29 cellular contexts compared by ENCODE assay signal in the genomic region with DNA sequence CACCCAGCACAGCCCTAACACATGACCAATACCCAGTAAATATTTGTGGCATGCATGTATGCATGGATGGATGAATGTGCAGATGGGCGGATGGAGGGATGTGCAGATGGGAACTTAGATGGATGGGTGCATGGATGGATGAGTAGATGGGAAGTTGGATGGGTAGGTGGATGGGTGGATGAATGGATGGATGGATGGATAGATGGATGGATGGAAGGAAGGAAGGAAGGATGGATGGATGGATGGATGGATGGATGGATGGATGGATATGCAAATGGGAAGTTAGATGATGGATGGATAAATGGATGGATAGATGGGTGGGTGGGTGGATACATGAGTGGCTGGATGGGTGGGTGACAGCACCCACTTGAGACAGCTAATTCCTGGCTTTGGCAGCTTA.
"Had no signal": no experiment of that assay in that cellular context is flagged by ENCODE, and none has a peak within 500 bp of the region (broad histone marks: within the 10 kb centered on the region; RNA-seq: fewer than 3 reads in every experiment).

No MANE protein-coding gene starts in this region.

- H3K4me1 Mint-ChIP-seq: natural killer cell; neural crest cell; stimulated activated memory B cell treated with anti-CD40 and anti-IgM and Interleukin-4, amounts not matched to agents 10 μg/mL and 1 μg/mL and 100 μg/mL, for 72 hours had no signal

- H3K27ac ChIP-seq: ovary, parathyroid adenoma, psoas muscle, right lobe of liver, sigmoid colon, suprapubic skin, testis, tibial artery, transverse colon, upper lobe of right lung, vagina had no signal

- H3K27ac Mint-ChIP-seq: naive thymus-derived CD4-positive, alpha-beta T cell; natural killer cell; nephron; progenitor cell of endocrine pancreas; stimulated activated memory B cell treated with anti-CD40 and anti-IgM and Interleukin-4, amounts not matched to agents 10 μg/mL and 1 μg/mL and 100 μg/mL, for 72 hours; stimulated activated naive CD8-positive, alpha-beta T cell treated with anti-CD3 and anti-CD28 coated beads, Interleukin-15, amount 100 ng/mL, for 72 hours; type B pancreatic cell had no signal

- ATAC-seq: naive thymus-derived CD4-positive, alpha-beta T cell; natural killer cell; psoas muscle; right cardiac atrium; right lobe of liver; stimulated activated memory B cell treated with anti-CD40 and anti-IgM and Interleukin-4, amounts not matched to agents 10 μg/mL and 1 μg/mL and 100 μg/mL, for 72 hours; stimulated activated naive CD8-positive, alpha-beta T cell treated with anti-CD3 and anti-CD28 coated beads, Interleukin-15, amount 100 ng/mL, for 72 hours; stimulated activated naive CD8-positive, alpha-beta T cell treated with anti-CD3 and anti-CD28 coated beads, Interleukin-15, Interleukin-2, amounts not matched to agents 100 U/mL and 50 U/mL, for 24 hours; upper lobe of right lung had no signal

- H3K27me3 Mint-ChIP-seq: stimulated activated naive CD8-positive, alpha-beta T cell treated with anti-CD3 and anti-CD28 coated beads, Interleukin-15, amount 100 ng/mL, for 72 hours had no signal

- H3K4me3 Mint-ChIP-seq: naive thymus-derived CD4-positive, alpha-beta T cell; natural killer cell; nephron; neural crest cell; stimulated activated memory B cell treated with anti-CD40 and anti-IgM and Interleukin-4, amounts not matched to agents 10 μg/mL and 1 μg/mL and 100 μg/mL, for 72 hours; stimulated activated naive CD8-positive, alpha-beta T cell treated with anti-CD3 and anti-CD28 coated beads, Interleukin-15, amount 100 ng/mL, for 72 hours; type B pancreatic cell had no signal

- DNase-seq: naive thymus-derived CD4-positive, alpha-beta T cell; natural killer cell; occipital lobe; ovary; right cardiac atrium; right lobe of liver; sigmoid colon; small intestine; stimulated activated CD4-positive, alpha-beta T cell treated with anti-CD3 and anti-CD28 coated beads, Interleukin-15, amount 100 ng/mL, for 24 hours; stimulated activated CD4-positive, alpha-beta T cell treated with anti-CD3 and anti-CD28 coated beads, Interleukin-2, amount 100 ng/mL, for 24 hours; stimulated activated CD4-positive, alpha-beta T cell treated with anti-CD3 and anti-CD28 coated beads, Interleukin-2, amount 100 ng/mL, for 48 hours; stimulated activated CD4-positive, alpha-beta T cell treated with anti-CD3 and anti-CD28 coated beads, Interleukin-4, amount 100 ng/mL, for 24 hours; stimulated activated naive CD4-positive, alpha-beta T cell; stimulated activated naive CD8-positive, alpha-beta T cell treated with anti-CD3 and anti-CD28 coated beads, Interleukin-15, amount 100 ng/mL, for 72 hours; stimulated activated naive CD8-positive, alpha-beta T cell treated with anti-CD3 and anti-CD28 coated beads, Interleukin-15, Interleukin-2, amounts not matched to agents 100 U/mL and 50 U/mL, for 24 hours; substantia nigra; testis; tibial artery; transverse colon; upper lobe of right lung had no signal

- H3K79me2 ChIP-seq: parathyroid adenoma had no signal

- H3K36me3 Mint-ChIP-seq: naive thymus-derived CD4-positive, alpha-beta T cell; natural killer cell; stimulated activated memory B cell treated with anti-CD40 and anti-IgM and Interleukin-4, amounts not matched to agents 10 μg/mL and 1 μg/mL and 100 μg/mL, for 72 hours; type B pancreatic cell had no signal

- H3K36me3 ChIP-seq: ovary, right lobe of liver, sigmoid colon, suprapubic skin, tibial artery, transverse colon, upper lobe of right lung, vagina had no signal

- H3K9me3 Mint-ChIP-seq: natural killer cell; nephron; neural crest cell; stimulated activated memory B cell treated with anti-CD40 and anti-IgM and Interleukin-4, amounts not matched to agents 10 μg/mL and 1 μg/mL and 100 μg/mL, for 72 hours; stimulated activated naive CD8-positive, alpha-beta T cell treated with anti-CD3 and anti-CD28 coated beads, Interleukin-15, amount 100 ng/mL, for 72 hours; type B pancreatic cell had no signal

- H3K27me3 ChIP-seq: ovary, right lobe of liver, sigmoid colon, testis, tibial artery, upper lobe of right lung, vagina had no signal

- H3K9ac ChIP-seq: parathyroid adenoma had no signal

- H3K9me3 ChIP-seq: ovary, psoas muscle, right lobe of liver, sigmoid colon, suprapubic skin, testis, tibial artery, transverse colon, upper lobe of right lung, vagina had no signal

- H3K4me1 ChIP-seq: parathyroid adenoma, psoas muscle, right lobe of liver, sigmoid colon, suprapubic skin, testis, transverse colon, upper lobe of right lung, vagina had no signal

- H2AFZ ChIP-seq: parathyroid adenoma had no signal

- H3K4me3 ChIP-seq: ovary, psoas muscle, right lobe of liver, sigmoid colon, suprapubic skin, testis, tibial artery, transverse colon, upper lobe of right lung, vagina had no signal
